Comparison of ENCODE assay signal across 14 cellular contexts in the genomic region with DNA sequence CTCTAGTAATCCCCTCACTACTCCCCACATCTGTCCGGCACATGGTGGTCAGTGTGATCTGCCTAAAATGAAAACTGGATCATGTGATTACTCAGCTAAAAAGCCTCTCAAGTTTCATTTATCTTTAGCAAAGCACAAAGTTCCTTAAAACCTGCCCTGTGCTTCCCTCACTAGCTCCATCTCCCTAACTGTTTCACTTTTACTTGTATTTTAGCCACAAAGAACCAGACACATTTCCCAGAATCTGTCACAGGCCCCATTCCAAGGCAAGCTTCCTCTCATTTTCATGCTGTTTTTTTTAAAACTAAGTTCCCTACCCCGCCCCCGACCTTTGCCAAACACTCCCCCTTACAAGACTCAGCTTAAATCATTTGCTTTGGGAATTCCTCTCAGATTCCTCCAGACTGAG. TPM values are rescaled to one million over a fixed set of nuclear protein-coding genes. Genes with fewer than 3 reads are reported as not detected.
A peak's percentile ranks its signal among the peaks of the same experiment; 100 is the strongest.
DNase-seq lines count a peak whose midpoint lies in the region; ATAC-seq, FAIRE-seq and TF ChIP-seq lines count a peak whose summit lies in the region.
"Had no signal": no experiment of that assay in that cellular context is flagged by ENCODE, and none has a peak within 500 bp of the region (broad histone marks: within the 10 kb centered on the region; RNA-seq: fewer than 3 reads in every experiment).

No MANE protein-coding gene starts in this region.

- no peaks in the 10 kb centered on the region for H3K27me3 ChIP-seq in rectal smooth muscle tissue (ENCODE audit: control insufficient read depth, insufficient read depth, low read length)
- H3K27me3 ChIP-seq: pancreas had no signal

- H3K4me3 ChIP-seq in kidney (ENCODE audit: low read length in 2 of 2) (no peak overlapping the region), rectal smooth muscle tissue (ENCODE audit: low read length) (no peak overlapping the region)
- H3K4me3 ChIP-seq: pancreas had no signal

- no peak overlapping the region for H3K9ac ChIP-seq in kidney (ENCODE audit: low read length in 2 of 2)
- H3K9ac ChIP-seq in rectal smooth muscle tissue (ENCODE audit: low read length), result no peak overlapping the region

- H3K4me1 ChIP-seq in kidney (ENCODE audit: control insufficient read depth in 1 of 2, insufficient read depth in 1 of 2, low read depth in 1 of 2, low read length in 2 of 2), result peaks cover 0 to 5% of the 10 kb centered on the region in 2 donors
- H3K4me1 ChIP-seq in rectal smooth muscle tissue (ENCODE audit: control insufficient read depth, insufficient read depth, low read length), result no peaks in the 10 kb centered on the region
- H3K4me1 ChIP-seq: BE2C, pancreas had no signal

- no peaks in the 10 kb centered on the region for H3K36me3 Mint-ChIP-seq in brain
- H3K36me3 Mint-ChIP-seq in activated T-cell treated with anti-CD3 and anti-CD28 coated beads, Interleukin-2, amount 50 U/mL, for 24 hours (ENCODE audit: low read depth), result no peaks in the 10 kb centered on the region
- H3K36me3 Mint-ChIP-seq in WTC11, result no peaks in the 10 kb centered on the region

- POLR2A ChIA-PET in WTC11 (lab: Charles Lee), result no interaction called here

- no peak for FAIRE-seq in kidney (lab: Jason Lieb, UNC)
- FAIRE-seq: pancreas had no signal

- H3K9me3 ChIP-seq in kidney (ENCODE audit: control insufficient read depth in 1 of 2, low read length in 2 of 2), result no peaks in the 10 kb centered on the region
- H3K9me3 ChIP-seq: BE2C, pancreas had no signal

- H3K27ac Mint-ChIP-seq in brain (peak overlapping the region in 3 of 5 experiments; percentile 7 to 78 (median 70)), WTC11 (no peak overlapping the region)
- no peak overlapping the region for H3K27ac Mint-ChIP-seq in activated T-cell treated with anti-CD3 and anti-CD28 coated beads, Interleukin-2, amount 50 U/mL, for 24 hours

- intact Hi-C loops in kidney (cut with DNase I), result no loop called here

- peaks cover 49% of the 10 kb centered on the region for H3K27me3 Mint-ChIP-seq in brain
- H3K27me3 Mint-ChIP-seq in activated T-cell treated with anti-CD3 and anti-CD28 coated beads, Interleukin-2, amount 50 U/mL, for 24 hours, result no peaks in the 10 kb centered on the region
- peaks cover 45% of the 10 kb centered on the region for H3K27me3 Mint-ChIP-seq in WTC11 (ENCODE audit: low read depth)

- H3K36me3 ChIP-seq in kidney (ENCODE audit: control insufficient read depth in 1 of 2, insufficient read depth in 2 of 2, low read length in 2 of 2), result no peaks in the 10 kb centered on the region
- no peaks in the 10 kb centered on the region for H3K36me3 ChIP-seq in rectal smooth muscle tissue (ENCODE audit: control insufficient read depth, insufficient read depth, low read length)
- H3K36me3 ChIP-seq: BE2C, pancreas had no signal

- DNase-seq in EH (ENCODE audit: low read depth) (peak; percentile 48), kidney (no peak), C1 segment of cervical spinal cord (lab: John Stamatoyannopoulos, UW) (no peak), WTC11 (ENCODE audit: low spot score) (no peak)
- no peak for DNase-seq in activated T-cell treated with anti-CD3 and anti-CD28 coated beads, Interleukin-2, amount 50 U/mL, for 24 hours
- DNase-seq: activated CD4-positive, alpha-beta T cell treated with anti-CD3 and anti-CD28 coated beads, Interleukin-2, amount 50 U/mL, for 1 hour; BE2C; cortex of kidney; pancreas had no signal

- H3K27ac ChIP-seq in kidney (ENCODE audit: low read depth in 2 of 2, low read length in 2 of 2) (peak overlapping the region; percentile 41 to 66), rectal smooth muscle tissue (ENCODE audit: low read depth, low read length) (peak overlapping the region; percentile 60)

- H3K4me3 Mint-ChIP-seq in brain, result peak overlapping the region in 1 of 5 experiments; percentile 5
- H3K4me3 Mint-ChIP-seq in activated T-cell treated with anti-CD3 and anti-CD28 coated beads, Interleukin-2, amount 50 U/mL, for 24 hours, result no peak overlapping the region
- no peak overlapping the region for H3K4me3 Mint-ChIP-seq in WTC11

- ATAC-seq in HG02938 (IDR thresholded peaks at IDR 0.05; ENCODE audit: unreplicated experiment) (no peak), WTC11 (no peak)
- ATAC-seq: HCT116, SK-N-SH treated with all-trans-retinoic acid at 6 μM for 48 hours had no signal

- TF ChIP-seq CTCF in brain (conservative IDR thresholded peaks at IDR 0.05) (no peak), kidney (IDR thresholded peaks at IDR 0.05; ENCODE audit: borderline replicate concordance, extremely low read depth, insufficient read depth) (no peak), WTC11 (IDR thresholded peaks at IDR 0.05) (no peak)

- H3K4me1 Mint-ChIP-seq in brain (peaks cover 4% of the 10 kb centered on the region), WTC11 (no peaks in the 10 kb centered on the region)
- H3K4me1 Mint-ChIP-seq in activated T-cell treated with anti-CD3 and anti-CD28 coated beads, Interleukin-2, amount 50 U/mL, for 24 hours (ENCODE audit: low read depth), result peaks cover 7% of the 10 kb centered on the region

- peaks cover 0 to 8% (median 0%) of the 10 kb centered on the region in 5 experiments for H3K9me3 Mint-ChIP-seq in brain
- no peaks in the 10 kb centered on the region for H3K9me3 Mint-ChIP-seq in activated T-cell treated with anti-CD3 and anti-CD28 coated beads, Interleukin-2, amount 50 U/mL, for 24 hours
- peaks cover 3% of the 10 kb centered on the region; the same call in 1 of the 2 replicates for H3K9me3 Mint-ChIP-seq in WTC11

- CTCF ChIA-PET in WTC11 (lab: Charles Lee), result no interaction called here

TF ChIP-seq in WTC11, 78 proteins besides CTCF, POLR2A, EP300 and RAD21:
- TF ChIP-seq EMX1 (CRISPR knock-in tag; IDR thresholded peaks at IDR 0.05) (no peak), FOXK1 (CRISPR knock-in tag; IDR thresholded peaks at IDR 0.05) (no peak), SMAD4 (CRISPR knock-in tag; IDR thresholded peaks at IDR 0.05) (no peak), KAT7 (CRISPR knock-in tag; IDR thresholded peaks at IDR 0.05; ENCODE audit: borderline replicate concordance) (no peak), ZNF317 (CRISPR knock-in tag; IDR thresholded peaks at IDR 0.05; ENCODE audit: borderline replicate concordance, low read depth) (no peak), NFE2L1 (CRISPR knock-in tag; IDR thresholded peaks at IDR 0.05) (no peak), NR2C2 (CRISPR knock-in tag; IDR thresholded peaks at IDR 0.05) (no peak), SP1 (CRISPR knock-in tag; conservative IDR thresholded peaks at IDR 0.05) (no peak), ELF4 (CRISPR knock-in tag; IDR thresholded peaks at IDR 0.05; ENCODE audit: low read depth) (no peak), NFYB (CRISPR knock-in tag; conservative IDR thresholded peaks at IDR 0.05; ENCODE audit: low read depth) (no peak)
- TF ChIP-seq, protein P1, sequence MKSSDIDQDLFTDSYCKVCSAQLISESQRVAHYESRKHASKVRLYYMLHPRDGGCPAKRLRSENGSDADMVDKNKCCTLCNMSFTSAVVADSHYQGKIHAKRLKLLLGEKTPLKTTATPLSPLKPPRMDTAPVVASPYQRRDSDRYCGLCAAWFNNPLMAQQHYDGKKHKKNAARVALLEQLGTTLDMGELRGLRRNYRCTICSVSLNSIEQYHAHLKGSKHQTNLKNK (CRISPR knock-in tag; IDR thresholded peaks at IDR 0.05), result no peak
- TF ChIP-seq, protein P2, sequence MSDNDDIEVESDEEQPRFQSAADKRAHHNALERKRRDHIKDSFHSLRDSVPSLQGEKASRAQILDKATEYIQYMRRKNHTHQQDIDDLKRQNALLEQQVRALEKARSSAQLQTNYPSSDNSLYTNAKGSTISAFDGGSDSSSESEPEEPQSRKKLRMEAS (CRISPR knock-in tag; IDR thresholded peaks at IDR 0.05), result no peak
- TF ChIP-seq, protein P3, sequence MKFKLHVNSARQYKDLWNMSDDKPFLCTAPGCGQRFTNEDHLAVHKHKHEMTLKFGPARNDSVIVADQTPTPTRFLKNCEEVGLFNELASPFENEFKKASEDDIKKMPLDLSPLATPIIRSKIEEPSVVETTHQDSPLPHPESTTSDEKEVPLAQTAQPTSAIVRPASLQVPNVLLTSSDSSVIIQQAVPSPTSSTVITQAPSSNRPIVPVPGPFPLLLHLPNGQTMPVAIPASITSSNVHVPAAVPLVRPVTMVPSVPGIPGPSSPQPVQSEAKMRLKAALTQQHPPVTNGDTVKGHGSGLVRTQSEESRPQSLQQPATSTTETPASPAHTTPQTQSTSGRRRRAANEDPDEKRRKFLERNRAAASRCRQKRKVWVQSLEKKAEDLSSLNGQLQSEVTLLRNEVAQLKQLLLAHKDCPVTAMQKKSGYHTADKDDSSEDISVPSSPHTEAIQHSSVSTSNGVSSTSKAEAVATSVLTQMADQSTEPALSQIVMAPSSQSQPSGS (CRISPR knock-in tag; IDR thresholded peaks at IDR 0.05; ENCODE audit: borderline replicate concordance, low read depth), result no peak
- TF ChIP-seq, protein P4, sequence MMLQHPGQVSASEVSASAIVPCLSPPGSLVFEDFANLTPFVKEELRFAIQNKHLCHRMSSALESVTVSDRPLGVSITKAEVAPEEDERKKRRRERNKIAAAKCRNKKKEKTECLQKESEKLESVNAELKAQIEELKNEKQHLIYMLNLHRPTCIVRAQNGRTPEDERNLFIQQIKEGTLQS (CRISPR knock-in tag; conservative IDR thresholded peaks at IDR 0.05), result no peak
- TF ChIP-seq, protein P5, sequence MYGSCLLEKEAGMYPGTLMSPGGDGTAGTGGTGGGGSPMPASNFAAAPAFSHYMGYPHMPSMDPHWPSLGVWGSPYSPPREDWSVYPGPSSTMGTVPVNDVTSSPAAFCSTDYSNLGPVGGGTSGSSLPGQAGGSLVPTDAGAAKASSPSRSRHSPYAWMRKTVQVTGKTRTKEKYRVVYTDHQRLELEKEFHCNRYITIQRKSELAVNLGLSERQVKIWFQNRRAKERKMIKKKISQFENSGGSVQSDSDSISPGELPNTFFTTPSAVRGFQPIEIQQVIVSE (CRISPR knock-in tag; IDR thresholded peaks at IDR 0.05; ENCODE audit: borderline replicate concordance), result no peak
- TF ChIP-seq, protein P6, sequence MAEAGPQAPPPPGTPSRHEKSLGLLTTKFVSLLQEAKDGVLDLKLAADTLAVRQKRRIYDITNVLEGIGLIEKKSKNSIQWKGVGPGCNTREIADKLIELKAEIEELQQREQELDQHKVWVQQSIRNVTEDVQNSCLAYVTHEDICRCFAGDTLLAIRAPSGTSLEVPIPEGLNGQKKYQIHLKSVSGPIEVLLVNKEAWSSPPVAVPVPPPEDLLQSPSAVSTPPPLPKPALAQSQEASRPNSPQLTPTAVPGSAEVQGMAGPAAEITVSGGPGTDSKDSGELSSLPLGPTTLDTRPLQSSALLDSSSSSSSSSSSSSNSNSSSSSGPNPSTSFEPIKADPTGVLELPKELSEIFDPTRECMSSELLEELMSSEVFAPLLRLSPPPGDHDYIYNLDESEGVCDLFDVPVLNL (CRISPR knock-in tag; IDR thresholded peaks at IDR 0.05; ENCODE audit: borderline replicate concordance, low read depth), result no peak

RNA-seq across cellular contexts. Expression of a gene that starts 8.9 kb away (rescaled TPM):
- polyA plus RNA-seq in brain (ENCODE audit: insufficient read depth, low read depth, low replicate concordance) (29.2 TPM), kidney (ENCODE audit: insufficient read depth, low read depth, low replicate concordance) (23.7 TPM)
- total RNA-seq in kidney (88.6 TPM), WTC11 (2021) (59.4 to 75.3 TPM (median 62.3 TPM) in 3 replicates)

Comparison
In these comparisons a context has a peak if more than half of its experiments do, and no peak if none do; other contexts are left out.
1. H3K27ac Mint-ChIP-seq: peak in brain (3 of 5); none in activated T-cell treated with anti-CD3 and anti-CD28 coated beads, Interleukin-2, amount 50 U/mL, for 24 hours (single experiment) and WTC11 (single experiment).